31 cellular contexts compared by ENCODE assay signal in the genomic region with DNA sequence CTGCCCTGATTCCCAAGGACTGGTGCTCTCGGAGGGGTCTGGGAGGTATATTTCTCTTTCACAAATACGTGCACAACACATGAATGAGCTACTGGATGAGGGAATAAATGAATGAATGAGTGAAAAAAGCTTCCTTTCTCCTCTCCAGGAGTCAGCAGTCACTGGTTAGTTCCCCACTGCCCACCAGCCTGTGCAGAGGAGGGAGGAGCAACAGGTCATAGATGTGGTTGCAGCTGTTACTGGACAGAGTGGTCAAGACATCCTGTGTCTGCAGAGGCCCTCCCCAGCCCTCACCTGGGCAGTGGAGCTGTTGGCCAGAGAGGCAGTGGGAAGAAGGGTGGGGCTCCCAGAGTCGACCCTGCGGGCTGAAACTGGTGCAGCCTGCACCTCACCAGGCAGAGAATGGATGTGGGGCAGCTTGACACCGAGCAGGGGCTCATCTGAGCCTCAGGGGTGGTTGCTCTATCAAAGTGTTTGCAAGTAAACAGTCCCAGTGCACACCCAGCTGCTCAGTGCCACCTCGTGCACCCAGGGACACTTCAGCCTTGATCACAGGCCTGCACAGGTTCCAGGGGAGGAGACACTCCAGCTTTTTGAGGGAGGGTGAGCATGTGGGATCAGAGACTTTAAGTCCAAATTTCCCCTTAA. TPM values are rescaled to one million over a fixed set of nuclear protein-coding genes. Genes with fewer than 3 reads are reported as not detected.
"Had no signal": no experiment of that assay in that cellular context is flagged by ENCODE, and none has a peak within 500 bp of the region (broad histone marks: within the 10 kb centered on the region; RNA-seq: fewer than 3 reads in every experiment).

No MANE protein-coding gene starts in this region.

- H3K36me3 Mint-ChIP-seq: activated CD4-positive, alpha-beta memory T cell treated with anti-CD3 and anti-CD28 coated beads for 36 hours; activated naive CD8-positive, alpha-beta T cell treated with anti-CD3 and anti-CD28 coated beads, Interleukin-2, amount 10 ng/mL, durations not matched to agents 7 days and 5 days; immature natural killer cell; naive thymus-derived CD8-positive, alpha-beta T cell; neural progenitor cell had no signal

- H3K27ac Mint-ChIP-seq: activated CD4-positive, alpha-beta memory T cell treated with anti-CD3 and anti-CD28 coated beads for 36 hours; activated naive CD4-positive, alpha-beta T cell treated with anti-CD3 and anti-CD28 coated beads for 36 hours; activated naive CD8-positive, alpha-beta T cell treated with anti-CD3 and anti-CD28 coated beads, Interleukin-2, amount 10 ng/mL, durations not matched to agents 7 days and 5 days; activated T-cell treated with anti-CD3 and anti-CD28 coated beads, Interleukin-2, amount 50 U/mL, for 72 hours; immature natural killer cell; neural progenitor cell; progenitor cell of endocrine pancreas; T-helper 1 cell treated with Interleukin-12 subunit alpha and Interleukin-12 subunit beta and Interleukin-4 antibody, amounts not matched to agents 30 μg/mL and 1 μg/mL, for 36 hours had no signal

- H3K9me3 Mint-ChIP-seq: activated CD4-positive, alpha-beta memory T cell treated with anti-CD3 and anti-CD28 coated beads for 36 hours; activated naive CD4-positive, alpha-beta T cell treated with anti-CD3 and anti-CD28 coated beads for 36 hours; activated naive CD8-positive, alpha-beta T cell treated with anti-CD3 and anti-CD28 coated beads, Interleukin-2, amount 10 ng/mL, durations not matched to agents 7 days and 5 days; activated T-cell treated with anti-CD3 and anti-CD28 coated beads, Interleukin-2, amount 50 U/mL, for 72 hours; immature natural killer cell; naive thymus-derived CD8-positive, alpha-beta T cell; T-helper 1 cell treated with Interleukin-12 subunit alpha and Interleukin-12 subunit beta and Interleukin-4 antibody, amounts not matched to agents 30 μg/mL and 1 μg/mL, for 36 hours had no signal

- DNase-seq: activated CD4-positive, alpha-beta memory T cell treated with anti-CD3 and anti-CD28 coated beads for 36 hours; activated CD4-positive, alpha-beta T cell treated with anti-CD3 and anti-CD28 coated beads for 48 hours; activated CD4-positive, CD25-positive, alpha-beta regulatory T cell; activated effector memory CD4-positive, alpha-beta T cell treated with Interleukin-2 at 50 U/mL for 16 hours; activated naive CD4-positive, alpha-beta T cell treated with anti-CD3 and anti-CD28 coated beads for 36 hours; activated naive CD8-positive, alpha-beta T cell treated with anti-CD3 and anti-CD28 coated beads, Interleukin-2, amount 10 ng/mL, durations not matched to agents 7 days and 5 days; activated T-cell treated with anti-CD3 and anti-CD28 coated beads, Interleukin-2, amount 50 U/mL, for 72 hours; amniotic stem cell; cortex of kidney; effector CD4-positive, alpha-beta T cell; foreskin keratinocyte; immature natural killer cell; left lung; naive thymus-derived CD8-positive, alpha-beta T cell; retina; stimulated activated CD4-positive, alpha-beta T cell treated with anti-CD3 and anti-CD28 coated beads, Interleukin-2, amount 100 ng/mL, for 48 hours; stimulated activated naive CD8-positive, alpha-beta T cell treated with anti-CD3 and anti-CD28 coated beads, Interleukin-15, Interleukin-2, amounts not matched to agents 100 U/mL and 50 U/mL, for 24 hours; T1000 had no signal

- H3K4me2 ChIP-seq: neural progenitor cell had no signal

- H3K36me3 ChIP-seq: cardiac muscle cell, left lung, neural progenitor cell, tibial artery had no signal

- ATAC-seq: activated T-cell treated with anti-CD3 and anti-CD28 coated beads, Interleukin-2, amount 50 U/mL, for 72 hours; foreskin keratinocyte; left lung; naive thymus-derived CD8-positive, alpha-beta T cell; stimulated activated naive CD8-positive, alpha-beta T cell treated with anti-CD3 and anti-CD28 coated beads, Interleukin-15, Interleukin-2, amounts not matched to agents 100 U/mL and 50 U/mL, for 24 hours had no signal

- H2AFZ ChIP-seq: neural progenitor cell had no signal

- H3K4me3 Mint-ChIP-seq: activated CD4-positive, alpha-beta memory T cell treated with anti-CD3 and anti-CD28 coated beads for 36 hours; activated naive CD4-positive, alpha-beta T cell treated with anti-CD3 and anti-CD28 coated beads for 36 hours; activated naive CD8-positive, alpha-beta T cell treated with anti-CD3 and anti-CD28 coated beads, Interleukin-2, amount 10 ng/mL, durations not matched to agents 7 days and 5 days; activated T-cell treated with anti-CD3 and anti-CD28 coated beads, Interleukin-2, amount 50 U/mL, for 72 hours; naive thymus-derived CD8-positive, alpha-beta T cell; neural progenitor cell; T-helper 1 cell treated with Interleukin-12 subunit alpha and Interleukin-12 subunit beta and Interleukin-4 antibody, amounts not matched to agents 30 μg/mL and 1 μg/mL, for 36 hours had no signal

- H3K4me1 ChIP-seq: foreskin keratinocyte, left lung, neural progenitor cell, tibial artery had no signal

- H3K9me3 ChIP-seq: left lung, tibial artery had no signal

- H3K27ac ChIP-seq: cardiac muscle cell, foreskin keratinocyte, left lung, neural progenitor cell, tibial artery had no signal

- H3K4me3 ChIP-seq: cardiac muscle cell, left lung, lung, neural progenitor cell, tibial artery had no signal

- H3K9ac ChIP-seq: neural progenitor cell had no signal

RNA-seq across cellular contexts. Expression of a gene that starts 1.4 kb away (rescaled TPM):
- total RNA-seq: activated CD4-positive, alpha-beta memory T cell treated with anti-CD3 and anti-CD28 coated beads for 36 hours; activated naive CD4-positive, alpha-beta T cell treated with anti-CD3 and anti-CD28 coated beads for 36 hours; activated naive CD8-positive, alpha-beta T cell treated with anti-CD3 and anti-CD28 coated beads, Interleukin-2, amount 10 ng/mL, durations not matched to agents 7 days and 5 days; activated T-cell treated with anti-CD3 and anti-CD28 coated beads, Interleukin-2, amount 50 U/mL, for 72 hours; cardiac muscle cell; cerebellum; epithelial cell of proximal tubule; foreskin keratinocyte; glomerular endothelial cell; kidney epithelial cell; left lung; lung; naive thymus-derived CD8-positive, alpha-beta T cell; osteoblast; progenitor cell of endocrine pancreas; subcutaneous adipose tissue; ureter had no signal
- polyA plus RNA-seq: cardiac muscle cell; foreskin keratinocyte; immature natural killer cell; naive thymus-derived CD8-positive, alpha-beta T cell had no signal
